Comparison of ENCODE assay signal across 8 cellular contexts in genomic region chr6:20409427-20409971, GRCh38. TPM values are rescaled to one million over a fixed set of nuclear protein-coding genes. Genes with fewer than 3 reads are reported as not detected.
DNase-seq lines count a peak whose midpoint lies in the region; ATAC-seq, FAIRE-seq and TF ChIP-seq lines count a peak whose summit lies in the region.

No MANE protein-coding gene starts in this region.

- no peaks in the 10 kb centered on the region for H3K27me3 ChIP-seq in SK-N-SH (ENCODE audit: insufficient read depth)

- no peaks in the 10 kb centered on the region for H3K9me3 ChIP-seq in SK-N-SH

- H3K36me3 ChIP-seq in SK-N-SH (replicated peaks in 1 of 2; ENCODE audit: control insufficient read depth in 1 of 2, insufficient read depth in 2 of 2, low read length in 1 of 2): peaks cover 29 to 49% of the 10 kb centered on the region in 2 experiments

- peaks cover 5 to 9% of the 10 kb centered on the region in 2 experiments; a peak in 1 of 4 replicates for H3K4me1 ChIP-seq in SK-N-SH (ENCODE audit: control insufficient read depth in 1 of 2, insufficient read depth in 2 of 2, low read depth in 1 of 2, low read length in 1 of 2)

- no peak for TF ChIP-seq CTCF in GM20000 (IDR thresholded peaks at IDR 0.05; ENCODE audit: extremely low read depth, missing control alignments)
- no peak for TF ChIP-seq CTCF in SK-N-SH (IDR thresholded peaks at IDR 0.05)

- no peak overlapping the region for H3K9ac ChIP-seq in SK-N-SH

- DNase-seq in GM20000 (ENCODE audit: low spot score): peak; percentile 40
- DNase-seq in dermis blood vessel endothelial cell: peak; percentile 43
- no peak for DNase-seq in AML-193 (lab: John Stamatoyannopoulos, UW)
- no peak for DNase-seq in SK-N-SH
- no peak for DNase-seq in frontal cortex (ENCODE audit: low spot score in 2 of 2)
- DNase-seq in NCI-H1436 (lab: John Stamatoyannopoulos, UW): no peak

- H3K9me2 ChIP-seq in SK-N-SH: no peaks in the 10 kb centered on the region

- H3K79me2 ChIP-seq in SK-N-SH (ENCODE audit: insufficient read depth): peaks cover 100% of the 10 kb centered on the region

- TF ChIP-seq RAD21 in SK-N-SH (IDR thresholded peaks at IDR 0.05; ENCODE audit: low read length): no peak

- ATAC-seq in HG03469 (IDR thresholded peaks at IDR 0.05; ENCODE audit: unreplicated experiment): peak; percentile 90

- no peak for TF ChIP-seq EP300 in SK-N-SH (IDR thresholded peaks at IDR 0.05; ENCODE audit: borderline replicate concordance in 1 of 2, low read depth in 1 of 2, low read length in 1 of 2)

- H2AFZ ChIP-seq in SK-N-SH (ENCODE audit: low read depth): no peak overlapping the region

- H4K20me1 ChIP-seq in SK-N-SH (ENCODE audit: insufficient read depth): peaks cover 99% of the 10 kb centered on the region

- peaks cover 6% of the 10 kb centered on the region for H3F3A ChIP-seq in SK-N-SH (replicated peaks; ENCODE audit: insufficient read depth)

- CTCF ChIA-PET in SK-N-SH (lab: Yijun Ruan, JAX): interaction anchor here (0.9 to 1.7 kb wide), 3 partner anchors 15 to 119 kb away, joined by 3 to 7 read pairs (median 4); no protein-coding TSS in a partner anchor

- WGBS in SK-N-SH (ENCODE audit: low lambda C conversion rate): 89% methylated on average over 6 of the region's 6 CpGs

- H3K4me2 ChIP-seq in SK-N-SH: no peak overlapping the region

- H3K4me3 ChIP-seq in GM08714 (ENCODE audit: low read length) (peak overlapping the region; percentile 66; the same call in 1 of the 2 replicates), SK-N-SH (ENCODE audit: low read depth in 2 of 2, low read length in 1 of 2) (no peak overlapping the region)

- POLR2A ChIA-PET in SK-N-SH (lab: Yijun Ruan, JAX): no interaction called here

- H3K27ac ChIP-seq in SK-N-SH (ENCODE audit: low read depth in 2 of 2, low read length in 1 of 2): no peak overlapping the region

- FAIRE-seq in frontal cortex (lab: Jason Lieb, UNC): no peak

TF ChIP-seq in SK-N-SH, 30 proteins besides CTCF, POLR2A, EP300 and RAD21:
- no peak for TF ChIP-seq TEAD4 (IDR thresholded peaks at IDR 0.05; ENCODE audit: borderline replicate concordance, insufficient read depth)
- TF ChIP-seq USF2 (IDR thresholded peaks at IDR 0.05; ENCODE audit: borderline replicate concordance, low read depth, low read length): no peak
- no peak for TF ChIP-seq FOXJ3 (CRISPR knock-in tag; IDR thresholded peaks at IDR 0.05)
- no peak for TF ChIP-seq YY1 (IDR thresholded peaks at IDR 0.05; ENCODE audit: low read depth)
- TF ChIP-seq SMC3 (IDR thresholded peaks at IDR 0.05; ENCODE audit: low read depth, low read length): no peak
- TF ChIP-seq GABPA (IDR thresholded peaks at IDR 0.05; ENCODE audit: low read depth): no peak
- no peak for TF ChIP-seq NRF1 (IDR thresholded peaks at IDR 0.05; ENCODE audit: low read depth, low read length)
- no peak for TF ChIP-seq MXI1 (IDR thresholded peaks at IDR 0.05; ENCODE audit: low read depth, low read length)
- TF ChIP-seq ZBTB33 (IDR thresholded peaks at IDR 0.05; ENCODE audit: borderline replicate concordance, low read depth): no peak
- no peak for TF ChIP-seq CHD2 (IDR thresholded peaks at IDR 0.05; ENCODE audit: low read length, partially characterized antibody)
- TF ChIP-seq RFX5 (IDR thresholded peaks at IDR 0.05; ENCODE audit: low read length): no peak
- TF ChIP-seq PBX3 (IDR thresholded peaks at IDR 0.05): no peak
TF ChIP-seq in SK-N-SH: peak in this region for 0.

RNA-seq across cellular contexts. Expression of gene E2F3, which starts 7.8 kb away (rescaled TPM):
- total RNA-seq in dermis blood vessel endothelial cell: 5.8 and 9.7 TPM in 2 replicates
- 12.7 and 14.4 TPM in 2 replicates for polyA plus RNA-seq in SK-N-SH (2012; rRNA removed)
- 14.6 and 15.0 TPM in 2 replicates for polyA plus RNA-seq in SK-N-SH (2012; cell fraction: cytosol; rRNA removed)
- polyA plus RNA-seq in SK-N-SH (2012; cell fraction: nucleus; rRNA removed): 32.4 and 47.0 TPM in 2 replicates
- 4.1 TPM for total RNA-seq in frontal cortex

Comparison
In these comparisons a context has a peak if more than half of its experiments do, and no peak if none do; other contexts are left out.
1. DNase-seq: peak in GM20000 (single experiment) and dermis blood vessel endothelial cell (single experiment); none in AML-193 (0 of 2), SK-N-SH (single experiment), frontal cortex (0 of 2) and NCI-H1436 (single experiment).